16 cellular contexts compared by ENCODE assay signal in genomic region chr1:228900099-228900965, GRCh38.
DNase-seq lines count a peak whose midpoint lies in the region; TF ChIP-seq lines count a peak whose summit lies in the region.
"Had no signal": no experiment of that assay in that cellular context is flagged by ENCODE, and none has a peak within 500 bp of the region (broad histone marks: within the 10 kb centered on the region; RNA-seq: fewer than 3 reads in every experiment).

No MANE protein-coding gene starts in this region.

- TF ChIP-seq CTCF in dorsolateral prefrontal cortex (IDR thresholded peaks at IDR 0.05 in 54 of 56, conservative IDR thresholded peaks at IDR 0.05 in 2 of 56; ENCODE audit: low read depth in 1 of 56, partially characterized antibody in 56 of 56): no peak

- H3K4me3 ChIP-seq in dorsolateral prefrontal cortex: peak overlapping the region in 1 of 59 donors; percentile 13
- H3K4me3 ChIP-seq: pancreas had no signal

- H3K27me3 ChIP-seq in dorsolateral prefrontal cortex: no peaks in the 10 kb centered on the region
- H3K27me3 ChIP-seq: pancreas had no signal

- intact Hi-C loops in dorsolateral prefrontal cortex (cut with DNase I): loop anchor here (5.0 to 10.0 kb wide), 4 partner anchors 52 to 324 kb away; no protein-coding TSS in a partner anchor

- H3K27ac ChIP-seq in dorsolateral prefrontal cortex (peak overlapping the region in 51 of 59 donors; percentile 14 to 92 (median 61)), substantia nigra (ENCODE audit: low read depth, low read length, poor library complexity, severe bottlenecking) (peak overlapping the region; percentile 36)
- H3K27ac ChIP-seq: pancreas had no signal

- DNase-seq in NCI-H69 (lab: John Stamatoyannopoulos, UW): peak; percentile 60
- DNase-seq in dorsolateral prefrontal cortex: peak in 1 of 10 donors; percentile 22
- peak; percentile 8 for DNase-seq in midbrain (lab: John Stamatoyannopoulos, UW)
- peak in 7 of 49 donors; percentile 15 to 46 (median 27) for DNase-seq in substantia nigra (lab: John Stamatoyannopoulos, UW)
- DNase-seq in dermis blood vessel endothelial cell: no peak
- no peak for DNase-seq in KBM-7
- DNase-seq in activated CD4-positive, alpha-beta T cell treated with anti-CD3 and anti-CD28 coated beads for 4 hours: no peak
- no peak for DNase-seq in COLO668 (lab: John Stamatoyannopoulos, UW; ENCODE audit: unreplicated experiment)
- DNase-seq: activated CD8-positive, alpha-beta T cell treated with anti-CD3 and anti-CD28 coated beads for 36 hours; activated naive CD4-positive, alpha-beta T cell treated with anti-CD3 and anti-CD28 coated beads, Interleukin-2, amount 10 ng/mL, durations not matched to agents 7 days and 5 days; CD4-positive, alpha-beta memory T cell; GF-D8; NCI-H2081 treated with DMSO at 0.1 percent for 48 hours; pancreas; stimulated activated naive CD8-positive, alpha-beta T cell treated with anti-CD3 and anti-CD28 coated beads, Interleukin-15, amount 100 ng/mL, for 72 hours; T1000 had no signal

- in situ Hi-C loops in KBM-7 (cut with MboI; ENCODE audit: low pct_unique_long_range_greater_than_20kb, low sequenced_read_pairs): no loop called here

Comparison
In these comparisons a context has a peak if more than half of its experiments do, and no peak if none do; other contexts are left out.
1. DNase-seq: peak in NCI-H69 (single experiment) and midbrain (single experiment); none in dermis blood vessel endothelial cell (single experiment), KBM-7 (single experiment), activated CD4-positive, alpha-beta T cell treated with anti-CD3 and anti-CD28 coated beads for 4 hours (0 of 2) and COLO668 (single experiment).